1 cellular context compared by ENCODE assay signal in genomic region chr17:50550661-50551432, GRCh38.
TF ChIP-seq lines count a peak whose summit lies in the region.

No MANE protein-coding gene starts in this region.

TF ChIP-seq in HepG2, 621 proteins besides CTCF, POLR2A, EP300 and RAD21 (continued from another document and continues in another):
- TF ChIP-seq, protein P1, sequence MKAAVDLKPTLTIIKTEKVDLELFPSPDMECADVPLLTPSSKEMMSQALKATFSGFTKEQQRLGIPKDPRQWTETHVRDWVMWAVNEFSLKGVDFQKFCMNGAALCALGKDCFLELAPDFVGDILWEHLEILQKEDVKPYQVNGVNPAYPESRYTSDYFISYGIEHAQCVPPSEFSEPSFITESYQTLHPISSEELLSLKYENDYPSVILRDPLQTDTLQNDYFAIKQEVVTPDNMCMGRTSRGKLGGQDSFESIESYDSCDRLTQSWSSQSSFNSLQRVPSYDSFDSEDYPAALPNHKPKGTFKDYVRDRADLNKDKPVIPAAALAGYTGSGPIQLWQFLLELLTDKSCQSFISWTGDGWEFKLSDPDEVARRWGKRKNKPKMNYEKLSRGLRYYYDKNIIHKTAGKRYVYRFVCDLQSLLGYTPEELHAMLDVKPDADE (CRISPR knock-in tag; IDR thresholded peaks at IDR 0.05) = no peak
- TF ChIP-seq HNRNPH1 (optimal IDR thresholded peaks at IDR 0.05; ENCODE audit: low read depth, low read length) (no peak), MXD3 (CRISPR knock-in tag; IDR thresholded peaks at IDR 0.05) (peak; percentile 67; the same call in 1 of the 2 replicates), ZNF761 (CRISPR knock-in tag; conservative IDR thresholded peaks at IDR 0.05) (no peak), ZMAT3 (CRISPR knock-in tag; conservative IDR thresholded peaks at IDR 0.05) (no peak), ZNF468 (CRISPR knock-in tag; IDR thresholded peaks at IDR 0.05) (no peak), PHF20 (CRISPR knock-in tag; IDR thresholded peaks at IDR 0.05) (peak; percentile 7; the same call in 1 of the 2 replicates), ZNF891 (CRISPR knock-in tag; IDR thresholded peaks at IDR 0.05) (peak; percentile 42; the same call in 1 of the 2 replicates), ZNF335 (CRISPR knock-in tag; IDR thresholded peaks at IDR 0.05) (no peak), PAWR (CRISPR knock-in tag; IDR thresholded peaks at IDR 0.05; ENCODE audit: borderline replicate concordance) (no peak), ZNF589 (CRISPR knock-in tag; conservative IDR thresholded peaks at IDR 0.05) (no peak), KDM5A (IDR thresholded peaks at IDR 0.05; ENCODE audit: borderline replicate concordance, low read length) (no peak), FOXA3 (CRISPR knock-in tag; IDR thresholded peaks at IDR 0.05) (peak; percentile 51), DR1 (CRISPR knock-in tag; IDR thresholded peaks at IDR 0.05) (no peak), TEAD2 (CRISPR knock-in tag; IDR thresholded peaks at IDR 0.05) (no peak), MNT (IDR thresholded peaks at IDR 0.05) (no peak), CHD4 (IDR thresholded peaks at IDR 0.05; ENCODE audit: borderline replicate concordance, low read length) (no peak), JDP2 (CRISPR knock-in tag; IDR thresholded peaks at IDR 0.05; ENCODE audit: borderline replicate concordance) (no peak), ZNF569 (CRISPR knock-in tag; IDR thresholded peaks at IDR 0.05; ENCODE audit: borderline replicate concordance) (no peak), ZNF33B (CRISPR knock-in tag; IDR thresholded peaks at IDR 0.05) (0 out of 2 replicates have a peak, but pooled peaks have one; percentile 19), ATF4 (CRISPR knock-in tag; IDR thresholded peaks at IDR 0.05) (no peak), ZNF251 (CRISPR knock-in tag; IDR thresholded peaks at IDR 0.05) (no peak), ZNF296 (CRISPR knock-in tag; conservative IDR thresholded peaks at IDR 0.05) (no peak), ZBTB8A (CRISPR knock-in tag; IDR thresholded peaks at IDR 0.05; ENCODE audit: borderline replicate concordance, low read depth) (no peak), ZNF33A (CRISPR knock-in tag; IDR thresholded peaks at IDR 0.05; ENCODE audit: borderline replicate concordance) (no peak), ZNF235 (CRISPR knock-in tag; IDR thresholded peaks at IDR 0.05; ENCODE audit: borderline replicate concordance) (no peak; the same call in 1 of the 2 replicates), BRCA1 (CRISPR knock-in tag; IDR thresholded peaks at IDR 0.05) (no peak), PTBP1 (IDR thresholded peaks at IDR 0.05; ENCODE audit: low read depth, low read length, poor library complexity, severe bottlenecking) (no peak), ZNF670 (CRISPR knock-in tag; IDR thresholded peaks at IDR 0.05; ENCODE audit: borderline replicate concordance) (no peak), ETV5 (CRISPR knock-in tag; IDR thresholded peaks at IDR 0.05; ENCODE audit: borderline replicate concordance) (peak; percentile 41; the same call in 1 of the 2 replicates), GATA4 (IDR thresholded peaks at IDR 0.05; ENCODE audit: borderline replicate concordance, low read depth) (no peak), ZSCAN20 (CRISPR knock-in tag; IDR thresholded peaks at IDR 0.05; ENCODE audit: borderline replicate concordance) (no peak), PCBP2 (optimal IDR thresholded peaks at IDR 0.05; ENCODE audit: low read depth, low read length, poor library complexity, severe bottlenecking) (no peak), FOXK1 (CRISPR knock-in tag; IDR thresholded peaks at IDR 0.05; ENCODE audit: borderline replicate concordance, low read depth) (peak; percentile 37; the same call in 1 of the 2 replicates), ZKSCAN5 (CRISPR knock-in tag; IDR thresholded peaks at IDR 0.05) (no peak), ZNF549 (CRISPR knock-in tag; IDR thresholded peaks at IDR 0.05) (no peak), GTF3A (CRISPR knock-in tag; conservative IDR thresholded peaks at IDR 0.05) (no peak)
- TF ChIP-seq, protein P2, sequence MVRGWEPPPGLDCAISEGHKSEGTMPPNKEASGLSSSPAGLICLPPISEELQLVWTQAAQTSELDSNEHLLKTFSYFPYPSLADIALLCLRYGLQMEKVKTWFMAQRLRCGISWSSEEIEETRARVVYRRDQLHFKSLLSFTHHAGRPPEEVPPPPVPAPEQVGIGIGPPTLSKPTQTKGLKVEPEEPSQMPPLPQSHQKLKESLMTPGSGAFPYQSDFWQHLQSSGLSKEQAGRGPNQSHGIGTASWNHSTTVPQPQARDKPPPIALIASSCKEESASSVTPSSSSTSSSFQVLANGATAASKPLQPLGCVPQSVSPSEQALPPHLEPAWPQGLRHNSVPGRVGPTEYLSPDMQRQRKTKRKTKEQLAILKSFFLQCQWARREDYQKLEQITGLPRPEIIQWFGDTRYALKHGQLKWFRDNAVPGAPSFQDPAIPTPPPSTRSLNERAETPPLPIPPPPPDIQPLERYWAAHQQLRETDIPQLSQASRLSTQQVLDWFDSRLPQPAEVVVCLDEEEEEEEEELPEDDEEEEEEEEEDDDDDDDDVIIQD (CRISPR knock-in tag; IDR thresholded peaks at IDR 0.05; ENCODE audit: low read depth) = no peak
- TF ChIP-seq, protein P3, sequence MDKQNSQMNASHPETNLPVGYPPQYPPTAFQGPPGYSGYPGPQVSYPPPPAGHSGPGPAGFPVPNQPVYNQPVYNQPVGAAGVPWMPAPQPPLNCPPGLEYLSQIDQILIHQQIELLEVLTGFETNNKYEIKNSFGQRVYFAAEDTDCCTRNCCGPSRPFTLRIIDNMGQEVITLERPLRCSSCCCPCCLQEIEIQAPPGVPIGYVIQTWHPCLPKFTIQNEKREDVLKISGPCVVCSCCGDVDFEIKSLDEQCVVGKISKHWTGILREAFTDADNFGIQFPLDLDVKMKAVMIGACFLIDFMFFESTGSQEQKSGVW (CRISPR knock-in tag; IDR thresholded peaks at IDR 0.05; ENCODE audit: borderline replicate concordance) = no peak
- TF ChIP-seq, protein P4, sequence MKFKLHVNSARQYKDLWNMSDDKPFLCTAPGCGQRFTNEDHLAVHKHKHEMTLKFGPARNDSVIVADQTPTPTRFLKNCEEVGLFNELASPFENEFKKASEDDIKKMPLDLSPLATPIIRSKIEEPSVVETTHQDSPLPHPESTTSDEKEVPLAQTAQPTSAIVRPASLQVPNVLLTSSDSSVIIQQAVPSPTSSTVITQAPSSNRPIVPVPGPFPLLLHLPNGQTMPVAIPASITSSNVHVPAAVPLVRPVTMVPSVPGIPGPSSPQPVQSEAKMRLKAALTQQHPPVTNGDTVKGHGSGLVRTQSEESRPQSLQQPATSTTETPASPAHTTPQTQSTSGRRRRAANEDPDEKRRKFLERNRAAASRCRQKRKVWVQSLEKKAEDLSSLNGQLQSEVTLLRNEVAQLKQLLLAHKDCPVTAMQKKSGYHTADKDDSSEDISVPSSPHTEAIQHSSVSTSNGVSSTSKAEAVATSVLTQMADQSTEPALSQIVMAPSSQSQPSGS (CRISPR knock-in tag; IDR thresholded peaks at IDR 0.05) = peak; percentile 61; the same call in 1 of the 2 replicates
- TF ChIP-seq, protein P5, sequence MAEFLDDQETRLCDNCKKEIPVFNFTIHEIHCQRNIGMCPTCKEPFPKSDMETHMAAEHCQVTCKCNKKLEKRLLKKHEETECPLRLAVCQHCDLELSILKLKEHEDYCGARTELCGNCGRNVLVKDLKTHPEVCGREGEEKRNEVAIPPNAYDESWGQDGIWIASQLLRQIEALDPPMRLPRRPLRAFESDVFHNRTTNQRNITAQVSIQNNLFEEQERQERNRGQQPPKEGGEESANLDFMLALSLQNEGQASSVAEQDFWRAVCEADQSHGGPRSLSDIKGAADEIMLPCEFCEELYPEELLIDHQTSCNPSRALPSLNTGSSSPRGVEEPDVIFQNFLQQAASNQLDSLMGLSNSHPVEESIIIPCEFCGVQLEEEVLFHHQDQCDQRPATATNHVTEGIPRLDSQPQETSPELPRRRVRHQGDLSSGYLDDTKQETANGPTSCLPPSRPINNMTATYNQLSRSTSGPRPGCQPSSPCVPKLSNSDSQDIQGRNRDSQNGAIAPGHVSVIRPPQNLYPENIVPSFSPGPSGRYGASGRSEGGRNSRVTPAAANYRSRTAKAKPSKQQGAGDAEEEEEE (CRISPR knock-in tag; IDR thresholded peaks at IDR 0.05; ENCODE audit: borderline replicate concordance) = no peak
- TF ChIP-seq, protein P6, sequence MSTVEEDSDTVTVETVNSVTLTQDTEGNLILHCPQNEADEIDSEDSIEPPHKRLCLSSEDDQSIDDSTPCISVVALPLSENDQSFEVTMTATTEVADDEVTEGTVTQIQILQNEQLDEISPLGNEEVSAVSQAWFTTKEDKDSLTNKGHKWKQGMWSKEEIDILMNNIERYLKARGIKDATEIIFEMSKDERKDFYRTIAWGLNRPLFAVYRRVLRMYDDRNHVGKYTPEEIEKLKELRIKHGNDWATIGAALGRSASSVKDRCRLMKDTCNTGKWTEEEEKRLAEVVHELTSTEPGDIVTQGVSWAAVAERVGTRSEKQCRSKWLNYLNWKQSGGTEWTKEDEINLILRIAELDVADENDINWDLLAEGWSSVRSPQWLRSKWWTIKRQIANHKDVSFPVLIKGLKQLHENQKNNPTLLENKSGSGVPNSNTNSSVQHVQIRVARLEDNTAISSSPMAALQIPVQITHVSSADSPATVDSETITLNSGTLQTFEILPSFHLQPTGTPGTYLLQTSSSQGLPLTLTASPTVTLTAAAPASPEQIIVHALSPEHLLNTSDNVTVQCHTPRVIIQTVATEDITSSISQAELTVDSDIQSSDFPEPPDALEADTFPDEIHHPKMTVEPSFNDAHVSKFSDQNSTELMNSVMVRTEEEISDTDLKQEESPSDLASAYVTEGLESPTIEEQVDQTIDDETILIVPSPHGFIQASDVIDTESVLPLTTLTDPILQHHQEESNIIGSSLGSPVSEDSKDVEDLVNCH (CRISPR knock-in tag; IDR thresholded peaks at IDR 0.05) = no peak
- TF ChIP-seq, protein P7, sequence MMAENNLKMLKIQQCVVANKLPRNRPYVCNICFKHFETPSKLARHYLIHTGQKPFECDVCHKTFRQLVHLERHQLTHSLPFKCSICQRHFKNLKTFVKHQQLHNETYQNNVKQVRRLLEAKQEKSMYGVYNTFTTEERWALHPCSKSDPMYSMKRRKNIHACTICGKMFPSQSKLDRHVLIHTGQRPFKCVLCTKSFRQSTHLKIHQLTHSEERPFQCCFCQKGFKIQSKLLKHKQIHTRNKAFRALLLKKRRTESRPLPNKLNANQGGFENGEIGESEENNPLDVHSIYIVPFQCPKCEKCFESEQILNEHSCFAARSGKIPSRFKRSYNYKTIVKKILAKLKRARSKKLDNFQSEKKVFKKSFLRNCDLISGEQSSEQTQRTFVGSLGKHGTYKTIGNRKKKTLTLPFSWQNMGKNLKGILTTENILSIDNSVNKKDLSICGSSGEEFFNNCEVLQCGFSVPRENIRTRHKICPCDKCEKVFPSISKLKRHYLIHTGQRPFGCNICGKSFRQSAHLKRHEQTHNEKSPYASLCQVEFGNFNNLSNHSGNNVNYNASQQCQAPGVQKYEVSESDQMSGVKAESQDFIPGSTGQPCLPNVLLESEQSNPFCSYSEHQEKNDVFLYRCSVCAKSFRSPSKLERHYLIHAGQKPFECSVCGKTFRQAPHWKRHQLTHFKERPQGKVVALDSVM (CRISPR knock-in tag; IDR thresholded peaks at IDR 0.05) = no peak; the same call in 1 of the 2 replicates
- TF ChIP-seq, protein P8, sequence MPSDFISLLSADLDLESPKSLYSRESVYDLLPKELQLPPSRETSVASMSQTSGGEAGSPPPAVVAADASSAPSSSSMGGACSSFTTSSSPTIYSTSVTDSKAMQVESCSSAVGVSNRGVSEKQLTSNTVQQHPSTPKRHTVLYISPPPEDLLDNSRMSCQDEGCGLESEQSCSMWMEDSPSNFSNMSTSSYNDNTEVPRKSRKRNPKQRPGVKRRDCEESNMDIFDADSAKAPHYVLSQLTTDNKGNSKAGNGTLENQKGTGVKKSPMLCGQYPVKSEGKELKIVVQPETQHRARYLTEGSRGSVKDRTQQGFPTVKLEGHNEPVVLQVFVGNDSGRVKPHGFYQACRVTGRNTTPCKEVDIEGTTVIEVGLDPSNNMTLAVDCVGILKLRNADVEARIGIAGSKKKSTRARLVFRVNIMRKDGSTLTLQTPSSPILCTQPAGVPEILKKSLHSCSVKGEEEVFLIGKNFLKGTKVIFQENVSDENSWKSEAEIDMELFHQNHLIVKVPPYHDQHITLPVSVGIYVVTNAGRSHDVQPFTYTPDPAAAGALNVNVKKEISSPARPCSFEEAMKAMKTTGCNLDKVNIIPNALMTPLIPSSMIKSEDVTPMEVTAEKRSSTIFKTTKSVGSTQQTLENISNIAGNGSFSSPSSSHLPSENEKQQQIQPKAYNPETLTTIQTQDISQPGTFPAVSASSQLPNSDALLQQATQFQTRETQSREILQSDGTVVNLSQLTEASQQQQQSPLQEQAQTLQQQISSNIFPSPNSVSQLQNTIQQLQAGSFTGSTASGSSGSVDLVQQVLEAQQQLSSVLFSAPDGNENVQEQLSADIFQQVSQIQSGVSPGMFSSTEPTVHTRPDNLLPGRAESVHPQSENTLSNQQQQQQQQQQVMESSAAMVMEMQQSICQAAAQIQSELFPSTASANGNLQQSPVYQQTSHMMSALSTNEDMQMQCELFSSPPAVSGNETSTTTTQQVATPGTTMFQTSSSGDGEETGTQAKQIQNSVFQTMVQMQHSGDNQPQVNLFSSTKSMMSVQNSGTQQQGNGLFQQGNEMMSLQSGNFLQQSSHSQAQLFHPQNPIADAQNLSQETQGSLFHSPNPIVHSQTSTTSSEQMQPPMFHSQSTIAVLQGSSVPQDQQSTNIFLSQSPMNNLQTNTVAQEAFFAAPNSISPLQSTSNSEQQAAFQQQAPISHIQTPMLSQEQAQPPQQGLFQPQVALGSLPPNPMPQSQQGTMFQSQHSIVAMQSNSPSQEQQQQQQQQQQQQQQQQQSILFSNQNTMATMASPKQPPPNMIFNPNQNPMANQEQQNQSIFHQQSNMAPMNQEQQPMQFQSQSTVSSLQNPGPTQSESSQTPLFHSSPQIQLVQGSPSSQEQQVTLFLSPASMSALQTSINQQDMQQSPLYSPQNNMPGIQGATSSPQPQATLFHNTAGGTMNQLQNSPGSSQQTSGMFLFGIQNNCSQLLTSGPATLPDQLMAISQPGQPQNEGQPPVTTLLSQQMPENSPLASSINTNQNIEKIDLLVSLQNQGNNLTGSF (CRISPR knock-in tag; IDR thresholded peaks at IDR 0.05) = no peak
